ENCODE assay signal across 15 cellular contexts in the genomic region with DNA sequence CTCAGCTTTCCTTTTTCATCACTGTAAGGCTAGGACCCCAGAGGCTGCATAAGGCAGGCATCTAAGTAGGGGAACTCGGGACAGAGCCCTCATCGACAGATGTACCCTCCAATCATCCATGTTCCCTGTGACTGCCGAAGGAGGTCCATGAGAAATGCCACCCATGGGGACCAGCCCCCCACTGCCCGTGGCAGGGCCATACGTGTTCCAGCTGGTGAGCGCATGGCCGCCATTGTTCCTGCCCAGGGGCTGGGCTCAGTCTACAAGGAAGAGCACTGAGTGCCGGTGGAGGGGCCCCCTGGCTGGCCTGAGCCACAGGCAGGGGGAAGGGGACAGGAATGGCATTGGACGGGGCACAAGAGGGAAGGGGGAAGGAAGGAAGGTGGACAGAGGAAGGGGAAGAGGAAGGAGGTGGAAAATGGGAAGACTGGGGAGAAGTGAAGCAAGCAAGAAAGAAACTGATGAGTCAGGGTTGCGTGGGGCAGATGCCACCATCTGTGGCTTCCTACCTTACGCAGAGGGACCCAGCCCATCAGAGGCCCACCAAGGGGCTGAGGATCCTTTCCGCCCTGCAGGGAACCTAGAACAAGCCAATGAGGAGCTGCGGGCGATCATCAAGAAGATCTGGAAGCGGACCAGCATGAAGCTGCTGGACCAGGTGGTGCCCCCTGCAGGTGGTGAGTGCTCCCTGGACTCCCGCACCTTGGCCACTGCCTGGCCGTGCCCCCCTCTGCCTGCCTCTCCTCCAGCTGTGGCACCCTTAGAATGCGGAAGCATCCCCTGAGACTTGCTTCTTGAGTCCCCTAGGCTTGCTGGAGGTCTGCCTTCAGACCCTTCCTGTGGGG.
DNase-seq lines count a peak whose midpoint lies in the region; TF ChIP-seq lines count a peak whose summit lies in the region.
"Had no signal": no experiment of that assay in that cellular context is flagged by ENCODE, and none has a peak within 500 bp of the region (broad histone marks: within the 10 kb centered on the region; RNA-seq: fewer than 3 reads in every experiment).

No MANE protein-coding gene starts in this region.

- POLR2A ChIA-PET in Caco-2 (lab: Charles Lee), result no interaction called here

- peaks cover 24% of the 10 kb centered on the region for H3K27me3 Mint-ChIP-seq in Caco-2 (ENCODE audit: insufficient read depth, unreplicated experiment)
- no peaks in the 10 kb centered on the region; the same call in 1 of the 2 replicates for H3K27me3 Mint-ChIP-seq in HFFc6 (ENCODE audit: insufficient read depth)
- no peaks in the 10 kb centered on the region for H3K27me3 Mint-ChIP-seq in chondrocyte (ENCODE audit: low read depth)
- peaks cover 4% of the 10 kb centered on the region for H3K27me3 Mint-ChIP-seq in neural progenitor cell (ENCODE audit: insufficient read depth, low read depth)
- H3K27me3 Mint-ChIP-seq: effector memory CD8-positive, alpha-beta T cell; stimulated activated naive CD8-positive, alpha-beta T cell treated with anti-CD3 and anti-CD28 coated beads, Interleukin-15, Interleukin-2, amounts not matched to agents 100 ng/mL and 50 ng/mL, for 24 hours had no signal

- H3K36me3 Mint-ChIP-seq in Caco-2 (ENCODE audit: insufficient read depth, unreplicated experiment), result no peaks in the 10 kb centered on the region
- H3K36me3 Mint-ChIP-seq in HFFc6 (ENCODE audit: low read depth), result peaks cover 11% of the 10 kb centered on the region
- H3K36me3 Mint-ChIP-seq in chondrocyte (ENCODE audit: low read depth), result peaks cover 33% of the 10 kb centered on the region
- H3K36me3 Mint-ChIP-seq in neural progenitor cell, result no peaks in the 10 kb centered on the region

- no peak overlapping the region for H2AFZ ChIP-seq in neural progenitor cell (replicated peaks)

- DNase-seq in Caco-2, result peak; percentile 29 to 36
- no peak for DNase-seq in HFFc6
- DNase-seq in chondrocyte (ENCODE audit: low spot score), result no peak
- DNase-seq in neural progenitor cell (ENCODE audit: low spot score), result peak; percentile 23
- DNase-seq in NCI-H2196 treated with DMSO at 0.1 percent for 48 hours (lab: John Stamatoyannopoulos, UW; ENCODE audit: unreplicated experiment), result no peak
- DNase-seq in NCI-H2227 treated with DMSO at 0.1 percent for 48 hours (lab: John Stamatoyannopoulos, UW), result no peak
- no peak for DNase-seq in activated CD4-positive, alpha-beta T cell treated with anti-CD3 and anti-CD28 coated beads for 48 hours
- no peak for DNase-seq in activated naive CD4-positive, alpha-beta T cell (lab: John Stamatoyannopoulos, UW)
- DNase-seq: activated CD8-positive, alpha-beta T cell treated with anti-CD3 and anti-CD28 coated beads, Interleukin-2, amount 10 ng/mL, durations not matched to agents 7 days and 5 days; body of pancreas; effector memory CD8-positive, alpha-beta T cell; GF-D8; left cardiac atrium had no signal

- H3K27me3 ChIP-seq in Caco-2 (replicated peaks; ENCODE audit: control insufficient read depth, insufficient read depth, low read length) (no peaks in the 10 kb centered on the region), neural progenitor cell (no peaks in the 10 kb centered on the region)
- H3K27me3 ChIP-seq: body of pancreas, right atrium auricular region had no signal

- no peaks in the 10 kb centered on the region; the same call in 1 of the 2 replicates for H3K9me3 ChIP-seq in Caco-2
- no peaks in the 10 kb centered on the region for H3K9me3 ChIP-seq in neural progenitor cell (ENCODE audit: low read depth)
- H3K9me3 ChIP-seq: body of pancreas, right atrium auricular region had no signal

- H3K4me2 ChIP-seq in neural progenitor cell, result no peak overlapping the region

- TF ChIP-seq CTCF in Caco-2 (IDR thresholded peaks at IDR 0.05; ENCODE audit: insufficient read depth in 1 of 2, low read depth in 1 of 2, low read length in 1 of 2, severe bottlenecking in 1 of 2, unreplicated experiment in 1 of 2), result peak in 1 of 2 experiments; percentile 28
- TF ChIP-seq CTCF in HFFc6 (IDR thresholded peaks at IDR 0.05), result peak; percentile 56; the same call in 1 of the 2 replicates
- TF ChIP-seq CTCF in chondrocyte (IDR thresholded peaks at IDR 0.05), result peak; percentile 56
- peak; percentile 35 for TF ChIP-seq CTCF in neural progenitor cell (IDR thresholded peaks at IDR 0.05)

- no peaks in the 10 kb centered on the region for H3K4me1 Mint-ChIP-seq in Caco-2 (ENCODE audit: low read depth, unreplicated experiment)
- no peaks in the 10 kb centered on the region for H3K4me1 Mint-ChIP-seq in HFFc6 (ENCODE audit: low read depth)
- H3K4me1 Mint-ChIP-seq in chondrocyte (ENCODE audit: low read depth), result no peaks in the 10 kb centered on the region
- H3K4me1 Mint-ChIP-seq in neural progenitor cell, result peaks cover 8% of the 10 kb centered on the region

- H3K4me3 ChIP-seq in Caco-2 (ENCODE audit: low read depth, low read length), result no peak overlapping the region
- H3K4me3 ChIP-seq in neural progenitor cell, result no peak overlapping the region
- H3K4me3 ChIP-seq: body of pancreas, right atrium auricular region had no signal

- H3K36me3 ChIP-seq in Caco-2 (ENCODE audit: control insufficient read depth, insufficient read depth, low read length) (no peaks in the 10 kb centered on the region), neural progenitor cell (no peaks in the 10 kb centered on the region)

- no peak overlapping the region for H3K27ac Mint-ChIP-seq in Caco-2 (ENCODE audit: unreplicated experiment)
- H3K27ac Mint-ChIP-seq in HFFc6, result no peak overlapping the region
- no peak overlapping the region for H3K27ac Mint-ChIP-seq in chondrocyte (ENCODE audit: unreplicated experiment)
- H3K27ac Mint-ChIP-seq in neural progenitor cell, result no peak overlapping the region
- H3K27ac Mint-ChIP-seq: activated CD8-positive, alpha-beta T cell treated with anti-CD3 and anti-CD28 coated beads, Interleukin-2, amount 10 ng/mL, durations not matched to agents 7 days and 5 days; effector memory CD8-positive, alpha-beta T cell; stimulated activated naive CD8-positive, alpha-beta T cell treated with anti-CD3 and anti-CD28 coated beads, Interleukin-15, Interleukin-2, amounts not matched to agents 100 ng/mL and 50 ng/mL, for 24 hours had no signal

- H3K79me2 ChIP-seq in neural progenitor cell (ENCODE audit: low read depth), result no peaks in the 10 kb centered on the region

- no peaks in the 10 kb centered on the region for H3F3A ChIP-seq in neural progenitor cell (ENCODE audit: low read depth)

- H3K4me3 Mint-ChIP-seq in Caco-2 (ENCODE audit: unreplicated experiment) (no peak overlapping the region), HFFc6 (no peak overlapping the region), chondrocyte (ENCODE audit: unreplicated experiment) (no peak overlapping the region), neural progenitor cell (no peak overlapping the region)
- H3K4me3 Mint-ChIP-seq: activated CD8-positive, alpha-beta T cell treated with anti-CD3 and anti-CD28 coated beads, Interleukin-2, amount 10 ng/mL, durations not matched to agents 7 days and 5 days; effector memory CD8-positive, alpha-beta T cell; stimulated activated naive CD8-positive, alpha-beta T cell treated with anti-CD3 and anti-CD28 coated beads, Interleukin-15, Interleukin-2, amounts not matched to agents 100 ng/mL and 50 ng/mL, for 24 hours had no signal

- H3K4me1 ChIP-seq in Caco-2 (no peaks in the 10 kb centered on the region), neural progenitor cell (no peaks in the 10 kb centered on the region)
- H3K4me1 ChIP-seq: body of pancreas, right atrium auricular region had no signal

- no peak overlapping the region for H3K27ac ChIP-seq in neural progenitor cell
- H3K27ac ChIP-seq: body of pancreas, right atrium auricular region had no signal

- no TSS peak for BruUV-seq in Caco-2 (replicated peaks; lab: Mats Ljungman, UMichigan)

- H4K20me1 ChIP-seq in neural progenitor cell (ENCODE audit: low read depth), result no peaks in the 10 kb centered on the region

- CTCF ChIA-PET in Caco-2 (lab: Charles Lee), result interaction anchor here (0.5 to 1.6 kb wide), 2 partner anchors 9 to 402 kb away, joined by 3 to 5 read pairs; no protein-coding TSS in a partner anchor

- intact Hi-C loops in Caco-2 (cut with micrococcal nuclease; ENCODE audit: unreplicated experiment), result no loop called here

- H3K9ac ChIP-seq in neural progenitor cell, result no peak overlapping the region

- H3K9me3 Mint-ChIP-seq in Caco-2 (ENCODE audit: unreplicated experiment), result no peaks in the 10 kb centered on the region
- H3K9me3 Mint-ChIP-seq in HFFc6, result no peaks in the 10 kb centered on the region
- no peaks in the 10 kb centered on the region for H3K9me3 Mint-ChIP-seq in chondrocyte (ENCODE audit: low read depth)
- no peaks in the 10 kb centered on the region for H3K9me3 Mint-ChIP-seq in neural progenitor cell
- H3K9me3 Mint-ChIP-seq: effector memory CD8-positive, alpha-beta T cell; stimulated activated naive CD8-positive, alpha-beta T cell treated with anti-CD3 and anti-CD28 coated beads, Interleukin-15, Interleukin-2, amounts not matched to agents 100 ng/mL and 50 ng/mL, for 24 hours had no signal

Comparison
In these comparisons a context has a peak if more than half of its experiments do, and no peak if none do; other contexts are left out.
1. DNase-seq: peak in Caco-2 (2 of 2) and neural progenitor cell (single experiment); none in HFFc6 (single experiment), chondrocyte (single experiment), NCI-H2196 treated with DMSO at 0.1 percent for 48 hours (single experiment), NCI-H2227 treated with DMSO at 0.1 percent for 48 hours (single experiment), activated CD4-positive, alpha-beta T cell treated with anti-CD3 and anti-CD28 coated beads for 48 hours (single experiment) and activated naive CD4-positive, alpha-beta T cell (0 of 4).